9 cellular contexts compared by ENCODE assay signal in genomic region chr10:22325948-22326702, GRCh38. TPM values are rescaled to one million over a fixed set of nuclear protein-coding genes. Genes with fewer than 3 reads are reported as not detected.
DNase-seq lines count a peak whose midpoint lies in the region; ATAC-seq, FAIRE-seq and TF ChIP-seq lines count a peak whose summit lies in the region.
"Had no signal": no experiment of that assay in that cellular context is flagged by ENCODE, and none has a peak within 500 bp of the region (broad histone marks: within the 10 kb centered on the region; RNA-seq: fewer than 3 reads in every experiment).

No MANE protein-coding gene starts in this region.

- no peaks in the 10 kb centered on the region for H3K9me3 Mint-ChIP-seq in activated T-helper 17 cell treated with anti-CD3 and anti-CD28 coated beads, Interleukin-2, amount 50 U/mL, for 72 hours

- H3K9me3 ChIP-seq in kidney (ENCODE audit: control insufficient read depth in 1 of 2, low read length in 2 of 2) (no peaks in the 10 kb centered on the region), suprapubic skin (no peaks in the 10 kb centered on the region)

- H3K4me3 ChIP-seq in kidney (ENCODE audit: low read length in 2 of 2) (peak overlapping the region; percentile 47 to 56), suprapubic skin (peak overlapping the region; percentile 69)

- peaks cover 0 to 8% of the 10 kb centered on the region in 2 donors for H3K4me1 ChIP-seq in kidney (ENCODE audit: control insufficient read depth in 1 of 2, insufficient read depth in 1 of 2, low read depth in 1 of 2, low read length in 2 of 2)
- H3K4me1 ChIP-seq in suprapubic skin: peaks cover 29% of the 10 kb centered on the region

- peak; percentile 42 for DNase-seq in NCI-H82 (lab: John Stamatoyannopoulos, UW)
- no peak for DNase-seq in NCI-H82 treated with DMSO at 0.1 percent for 48 hours (lab: John Stamatoyannopoulos, UW; ENCODE audit: unreplicated experiment)
- no peak for DNase-seq in kidney
- DNase-seq in suprapubic skin (ENCODE audit: low spot score in 2 of 2): no peak
- no peak for DNase-seq in activated CD4-positive, alpha-beta T cell treated with anti-CD3 and anti-CD28 coated beads for 1 hour

- peaks cover 65% of the 10 kb centered on the region for H3K36me3 Mint-ChIP-seq in activated T-helper 17 cell treated with anti-CD3 and anti-CD28 coated beads, Interleukin-2, amount 50 U/mL, for 72 hours (ENCODE audit: low read depth)

- peaks cover 22% of the 10 kb centered on the region for H3K4me1 Mint-ChIP-seq in activated T-helper 17 cell treated with anti-CD3 and anti-CD28 coated beads, Interleukin-2, amount 50 U/mL, for 72 hours

- H3K9ac ChIP-seq in kidney (ENCODE audit: low read length in 2 of 2): no peak overlapping the region

- H3K27me3 Mint-ChIP-seq in activated T-helper 17 cell treated with anti-CD3 and anti-CD28 coated beads, Interleukin-2, amount 50 U/mL, for 72 hours: peaks cover 7% of the 10 kb centered on the region

- no peak for ATAC-seq in activated T-helper 17 cell treated with anti-CD3 and anti-CD28 coated beads, Interleukin-2, amount 50 U/mL, for 72 hours (replicated peaks)
- ATAC-seq in GM21825 (IDR thresholded peaks at IDR 0.05; ENCODE audit: unreplicated experiment) (no peak), GM19035 (IDR thresholded peaks at IDR 0.05; ENCODE audit: unreplicated experiment) (no peak)

- TF ChIP-seq CTCF in kidney (IDR thresholded peaks at IDR 0.05; ENCODE audit: borderline replicate concordance, extremely low read depth, insufficient read depth) (no peak), suprapubic skin (IDR thresholded peaks at IDR 0.05) (no peak)

- H3K27ac ChIP-seq in kidney (ENCODE audit: low read depth in 2 of 2, low read length in 2 of 2): peak overlapping the region in 1 of 2 donors; percentile 36
- H3K27ac ChIP-seq in suprapubic skin: peak overlapping the region; percentile 72

- WGBS in suprapubic skin: 29% methylated on average over 18 of the region's 18 CpGs

- H3K27ac Mint-ChIP-seq in activated T-helper 17 cell treated with anti-CD3 and anti-CD28 coated beads, Interleukin-2, amount 50 U/mL, for 72 hours: peak overlapping the region; percentile 35

- no peak for TF ChIP-seq POLR2A in suprapubic skin (IDR thresholded peaks at IDR 0.05)

- no peak for FAIRE-seq in kidney (lab: Jason Lieb, UNC)
- FAIRE-seq: A204.1 had no signal

- H3K36me3 ChIP-seq in kidney (ENCODE audit: control insufficient read depth in 1 of 2, insufficient read depth in 2 of 2, low read length in 2 of 2): peaks cover 9 to 11% of the 10 kb centered on the region in 2 donors
- H3K36me3 ChIP-seq in suprapubic skin: peaks cover 13% of the 10 kb centered on the region

- peak overlapping the region; percentile 60 for H3K4me3 Mint-ChIP-seq in activated T-helper 17 cell treated with anti-CD3 and anti-CD28 coated beads, Interleukin-2, amount 50 U/mL, for 72 hours

- intact Hi-C loops in kidney (cut with DNase I): no loop called here

- H3K27me3 ChIP-seq in suprapubic skin: peaks cover 29% of the 10 kb centered on the region

- TF ChIP-seq EP300 in suprapubic skin (IDR thresholded peaks at IDR 0.05): no peak

RNA-seq across cellular contexts. Expression of gene BMI1, which starts 5.2 kb away (rescaled TPM):
- 10 to 100 TPM; 61.4 to 81.1 TPM for total RNA-seq in activated T-helper 17 cell treated with anti-CD3 and anti-CD28 coated beads, Interleukin-2, amount 50 U/mL, for 72 hours
- total RNA-seq in kidney (49.0 TPM), suprapubic skin (10 to 100 TPM; 24.4 to 55.3 (median 38.5) TPM)
- 18.7 TPM for polyA plus RNA-seq in kidney (ENCODE audit: insufficient read depth, low read depth, low replicate concordance)

RNA-seq across cellular contexts. Expression of gene COMMD3, which starts 9.9 kb away (rescaled TPM):
- total RNA-seq in activated T-helper 17 cell treated with anti-CD3 and anti-CD28 coated beads, Interleukin-2, amount 50 U/mL, for 72 hours: 10 to 100 TPM; 76.9 to 79.3 TPM
- total RNA-seq in kidney (46.2 TPM), suprapubic skin (10 to 100 TPM; 32.9 to 46.7 (median 37.1) TPM)
- polyA plus RNA-seq in kidney (ENCODE audit: insufficient read depth, low read depth, low replicate concordance): 72.8 TPM

RNA-seq across cellular contexts. Expression of gene SPAG6, which starts 19.2 kb away (rescaled TPM):
- not detected for total RNA-seq in activated T-helper 17 cell treated with anti-CD3 and anti-CD28 coated beads, Interleukin-2, amount 50 U/mL, for 72 hours
- total RNA-seq in kidney (8.4 TPM), suprapubic skin (1 to 10 TPM in 1 of 4 donors, under 1 TPM in 2, not detected in 1; 0.34 to 1.1 (median 0.72) TPM)
- polyA plus RNA-seq in kidney (ENCODE audit: insufficient read depth, low read depth, low replicate concordance): 0.30 TPM
